In genomic region chr15:27627623-27628022, GRCh38 we compare ENCODE assay signal across 22 cellular contexts.
DNase-seq lines count a peak whose midpoint lies in the region; ATAC-seq, FAIRE-seq and TF ChIP-seq lines count a peak whose summit lies in the region.
"Had no signal": no experiment of that assay in that cellular context is flagged by ENCODE, and none has a peak within 500 bp of the region (broad histone marks: within the 10 kb centered on the region; RNA-seq: fewer than 3 reads in every experiment).

No MANE protein-coding gene starts in this region.

- H3K4me1 Mint-ChIP-seq in WTC11 (peaks cover 10% of the 10 kb centered on the region), T-helper 17 cell (no peaks in the 10 kb centered on the region)
- H3K4me1 Mint-ChIP-seq: B cell had no signal

- no peak for FAIRE-seq in HepG2 (lab: Jason Lieb, UNC)
- FAIRE-seq in GM12892 (lab: Jason Lieb, UNC) = no peak
- FAIRE-seq: A549, D721Med, G401.6, GM12891, GM18507 had no signal

- peaks cover 32% of the 10 kb centered on the region for H3K9me3 Mint-ChIP-seq in WTC11

- BruUV-seq in HepG2 (replicated peaks; lab: Mats Ljungman, UMichigan) = no TSS peak

- H3K36me3 Mint-ChIP-seq in WTC11 (peaks cover 20% of the 10 kb centered on the region), T-helper 17 cell (ENCODE audit: low read depth) (no peaks in the 10 kb centered on the region)
- H3K36me3 Mint-ChIP-seq: CD8-positive, alpha-beta T cell had no signal

- H3K27me3 ChIP-seq in HepG2 (ENCODE audit: control insufficient read depth in 1 of 2, insufficient read depth in 2 of 2, low read length in 2 of 2) (no peaks in the 10 kb centered on the region), right lobe of liver (no peaks in the 10 kb centered on the region)
- H3K27me3 ChIP-seq: BLaER1 treated with 17β-estradiol and CSF1 and Interleukin-3, amounts not matched to agents 10 nM and 100 nM had no signal

- no peak overlapping the region for H3K4me2 ChIP-seq in HepG2 (ENCODE audit: low read depth, low read length)
- H3K4me2 ChIP-seq: A549; BLaER1 treated with 17β-estradiol and CSF1 and Interleukin-3, amounts not matched to agents 10 nM and 100 nM had no signal

- TF ChIP-seq POLR2A in HepG2 (IDR thresholded peaks at IDR 0.05; ENCODE audit: insufficient read depth in 1 of 2, low read depth in 2 of 2, low read length in 2 of 2) (no peak), right lobe of liver (IDR thresholded peaks at IDR 0.05) (no peak), GM12892 (IDR thresholded peaks at IDR 0.05; ENCODE audit: low read depth, low read length) (no peak)

- H3K27ac ChIP-seq in HepG2 (ENCODE audit: extremely low read length, insufficient read depth, low read length) (no peak overlapping the region), right lobe of liver (no peak overlapping the region)
- H3K27ac ChIP-seq: 22Rv1; A549; BLaER1 treated with 17β-estradiol and CSF1 and Interleukin-3, amounts not matched to agents 10 nM and 100 nM; C4-2B had no signal

- no peak for ATAC-seq in HepG2
- no peak for ATAC-seq in right lobe of liver
- ATAC-seq in WTC11 = no peak
- ATAC-seq in T-helper 17 cell = no peak
- ATAC-seq: A549; CD8-positive, alpha-beta T cell had no signal

- H3K9me3 ChIP-seq in HepG2 (ENCODE audit: low read length) (peaks cover 26% of the 10 kb centered on the region), right lobe of liver (peaks cover 0 to 5% (median 0%) of the 10 kb centered on the region in 4 donors), T-helper 17 cell (ENCODE audit: control insufficient read depth, low read length, poor library complexity, severe bottlenecking) (no peaks in the 10 kb centered on the region)

- H3K27ac Mint-ChIP-seq in WTC11 (no peak overlapping the region), T-helper 17 cell (no peak overlapping the region)
- H3K27ac Mint-ChIP-seq: B cell; CD4-positive, alpha-beta T cell; CD8-positive, alpha-beta T cell had no signal

- TF ChIP-seq RAD21 in HepG2 (CRISPR knock-in tag; IDR thresholded peaks at IDR 0.05) = no peak

- H3K9ac ChIP-seq in HepG2 (ENCODE audit: insufficient read depth, low read depth, low read length) = no peak overlapping the region
- H3K9ac ChIP-seq: BLaER1 treated with 17β-estradiol and CSF1 and Interleukin-3, amounts not matched to agents 10 nM and 100 nM had no signal

- intact Hi-C loops in HepG2 (cut with micrococcal nuclease; ENCODE audit: unreplicated experiment) = no loop called here
- intact Hi-C loops in right lobe of liver (cut with DNase I) = no loop called here

- no peak overlapping the region for H3K4me3 ChIP-seq in HepG2 (replicated peaks in 1 of 3; ENCODE audit: insufficient read depth in 1 of 3, low read depth in 2 of 3, low read length in 3 of 3)
- H3K4me3 ChIP-seq in right lobe of liver = no peak overlapping the region
- H3K4me3 ChIP-seq: A549; BLaER1 treated with 17β-estradiol and CSF1 and Interleukin-3, amounts not matched to agents 10 nM and 100 nM had no signal

- H3K4me3 Mint-ChIP-seq in WTC11 (no peak overlapping the region), T-helper 17 cell (no peak overlapping the region)
- H3K4me3 Mint-ChIP-seq: B cell; CD4-positive, alpha-beta T cell; CD8-positive, alpha-beta T cell had no signal

- H3K27me3 Mint-ChIP-seq in WTC11 (ENCODE audit: low read depth) (0 out of 2 replicates have a peak, but pooled peaks cover 2% of the 10 kb centered on the region), T-helper 17 cell (no peaks in the 10 kb centered on the region)
- H3K27me3 Mint-ChIP-seq: B cell; CD4-positive, alpha-beta T cell had no signal

- TF ChIP-seq EP300 in HepG2 (IDR thresholded peaks at IDR 0.05; ENCODE audit: low read depth in 2 of 2, low read length in 2 of 2) (no peak), HepG2 (CRISPR knock-in tag; IDR thresholded peaks at IDR 0.05; ENCODE audit: borderline replicate concordance) (no peak)

- POLR2A ChIA-PET in HepG2 (lab: Yijun Ruan, JAX) = no interaction called here
- POLR2A ChIA-PET in WTC11 (lab: Charles Lee) = no interaction called here

- no peaks in the 10 kb centered on the region for H4K20me1 ChIP-seq in HepG2 (ENCODE audit: insufficient read depth, low read length)
- H4K20me1 ChIP-seq: BLaER1 treated with 17β-estradiol and CSF1 and Interleukin-3, amounts not matched to agents 10 nM and 100 nM had no signal

- no peak overlapping the region for H2AFZ ChIP-seq in HepG2 (ENCODE audit: low read length)

- DNase-seq in DMS79 treated with DMSO at 0.1 percent for 48 hours (lab: John Stamatoyannopoulos, UW) (peak; percentile 3), DMS79 (lab: John Stamatoyannopoulos, UW) (no peak), HepG2 (ENCODE audit: low spot score) (no peak), right lobe of liver (no peak), WTC11 (ENCODE audit: low spot score) (no peak), T-helper 17 cell (no peak), GM12892 (ENCODE audit: insufficient read length) (no peak)
- DNase-seq: AML-193; Caco-2; Calu3; CD4-positive, alpha-beta T cell; CD8-positive, alpha-beta T cell; GF-D8 had no signal

- in situ Hi-C loops in HepG2 (cut with HindIII; ENCODE audit: extremely low pct_ligation_motif_present, low pct_unique_long_range_greater_than_20kb) = no loop called here

- H3K79me2 ChIP-seq in HepG2 (ENCODE audit: insufficient read depth, low read length) = no peaks in the 10 kb centered on the region

- H3K4me1 ChIP-seq in HepG2 (ENCODE audit: insufficient read depth, low read length) (no peaks in the 10 kb centered on the region), right lobe of liver (no peaks in the 10 kb centered on the region)
- H3K4me1 ChIP-seq: A549, Caco-2 had no signal

- TF ChIP-seq CTCF in HepG2 (CRISPR knock-in tag; IDR thresholded peaks at IDR 0.05) (no peak), right lobe of liver (IDR thresholded peaks at IDR 0.05) (no peak), WTC11 (IDR thresholded peaks at IDR 0.05) (no peak)

- H3K36me3 ChIP-seq in HepG2 (replicated peaks in 1 of 2; ENCODE audit: control insufficient read depth in 1 of 2, insufficient read depth in 2 of 2, low read length in 2 of 2) = no peaks in the 10 kb centered on the region
- H3K36me3 ChIP-seq in right lobe of liver = no peaks in the 10 kb centered on the region
- H3K36me3 ChIP-seq: BLaER1 treated with 17β-estradiol and CSF1 and Interleukin-3, amounts not matched to agents 10 nM and 100 nM had no signal

- CTCF ChIA-PET in HepG2 (lab: Yijun Ruan, JAX; ENCODE audit: low intra/inter-chr PET ratio, low total read pairs) = no interaction called here
- CTCF ChIA-PET in WTC11 (lab: Charles Lee) = no interaction called here

TF ChIP-seq in HepG2, 621 proteins besides CTCF, POLR2A, EP300 and RAD21:
- peak; percentile 96 for TF ChIP-seq ZNF317 (CRISPR knock-in tag; IDR thresholded peaks at IDR 0.05)
- TF ChIP-seq FUBP1 (CRISPR knock-in tag; IDR thresholded peaks at IDR 0.05; ENCODE audit: borderline replicate concordance) = no peak

TF ChIP-seq in WTC11, 78 proteins besides CTCF, POLR2A, EP300 and RAD21:
- TF ChIP-seq, protein P1, sequence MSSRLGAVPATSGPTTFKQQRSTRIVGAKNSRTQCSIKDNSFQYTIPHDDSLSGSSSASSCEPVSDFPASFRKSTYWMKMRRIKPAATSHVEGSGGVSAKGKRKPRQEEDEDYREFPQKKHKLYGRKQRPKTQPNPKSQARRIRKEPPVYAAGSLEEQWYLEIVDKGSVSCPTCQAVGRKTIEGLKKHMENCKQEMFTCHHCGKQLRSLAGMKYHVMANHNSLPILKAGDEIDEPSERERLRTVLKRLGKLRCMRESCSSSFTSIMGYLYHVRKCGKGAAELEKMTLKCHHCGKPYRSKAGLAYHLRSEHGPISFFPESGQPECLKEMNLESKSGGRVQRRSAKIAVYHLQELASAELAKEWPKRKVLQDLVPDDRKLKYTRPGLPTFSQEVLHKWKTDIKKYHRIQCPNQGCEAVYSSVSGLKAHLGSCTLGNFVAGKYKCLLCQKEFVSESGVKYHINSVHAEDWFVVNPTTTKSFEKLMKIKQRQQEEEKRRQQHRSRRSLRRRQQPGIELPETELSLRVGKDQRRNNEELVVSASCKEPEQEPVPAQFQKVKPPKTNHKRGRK (CRISPR knock-in tag; IDR thresholded peaks at IDR 0.05; ENCODE audit: borderline replicate concordance) = peak; percentile 82; the same call in 1 of the 2 replicates
- TF ChIP-seq ZNF232 (CRISPR knock-in tag; IDR thresholded peaks at IDR 0.05) (no peak), ZNF317 (CRISPR knock-in tag; IDR thresholded peaks at IDR 0.05; ENCODE audit: borderline replicate concordance, low read depth) (peak; percentile 95)
